Comparison of ENCODE assay signal across 16 cellular contexts in the genomic region with DNA sequence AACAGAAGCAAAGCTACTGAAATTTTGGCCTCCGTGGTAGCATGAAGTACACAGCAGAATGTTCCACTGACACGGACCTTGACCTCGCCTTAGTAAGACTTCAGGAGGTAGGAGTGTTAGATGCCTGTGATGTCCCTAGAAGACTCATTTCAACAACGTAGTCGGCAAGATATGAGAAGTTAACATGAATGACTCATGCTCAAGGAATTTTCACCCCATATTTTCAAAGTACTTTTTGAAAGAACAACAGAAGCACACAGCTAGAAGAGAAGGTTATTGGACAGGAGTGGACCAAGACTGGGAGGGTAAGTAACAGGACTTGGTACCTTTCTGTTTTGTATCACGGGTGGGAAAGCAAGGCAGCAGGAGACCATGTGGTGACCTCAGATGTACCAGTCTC.
DNase-seq lines count a peak whose midpoint lies in the region; ATAC-seq, FAIRE-seq and TF ChIP-seq lines count a peak whose summit lies in the region.
"Had no signal": no experiment of that assay in that cellular context is flagged by ENCODE, and none has a peak within 500 bp of the region (broad histone marks: within the 10 kb centered on the region; RNA-seq: fewer than 3 reads in every experiment).

No MANE protein-coding gene starts in this region.

- H3K27ac ChIP-seq in keratinocyte (ENCODE audit: control insufficient read depth, insufficient read depth, low read length) (no peak overlapping the region), OCI-LY7 (ENCODE audit: low read depth, low read length, poor library complexity, severe bottlenecking) (no peak overlapping the region)
- H3K27ac ChIP-seq: KMS-11, parathyroid adenoma had no signal

- no peak overlapping the region for H2AFZ ChIP-seq in keratinocyte (ENCODE audit: control insufficient read depth, low read length)
- H2AFZ ChIP-seq in OCI-LY7 (ENCODE audit: low read length): no peak overlapping the region
- H2AFZ ChIP-seq: parathyroid adenoma had no signal

- H3K4me2 ChIP-seq in keratinocyte (ENCODE audit: control insufficient read depth, extremely low read depth, insufficient read depth, low read depth, low read length) (peak overlapping the region; percentile 22), OCI-LY7 (ENCODE audit: low read length) (no peak overlapping the region)
- H3K4me2 ChIP-seq: KMS-11 had no signal

- no peaks in the 10 kb centered on the region for H3K79me2 ChIP-seq in keratinocyte (ENCODE audit: control insufficient read depth, insufficient read depth, low read length)
- no peaks in the 10 kb centered on the region for H3K79me2 ChIP-seq in OCI-LY7 (ENCODE audit: insufficient read depth, low read depth, low read length)
- H3K79me2 ChIP-seq: parathyroid adenoma had no signal

- POLR2A ChIA-PET in OCI-LY7 (lab: Charles Lee): interaction anchor here (0.8 kb wide), 1 partner anchor 23 kb away, joined by 4 read pairs; no protein-coding TSS in a partner anchor

- H3K9me1 ChIP-seq in keratinocyte (ENCODE audit: control insufficient read depth, extremely low read depth, insufficient read depth, low read length): no peaks in the 10 kb centered on the region

- no peak overlapping the region for H3K9ac ChIP-seq in keratinocyte (ENCODE audit: control insufficient read depth, extremely low read depth, insufficient read depth, low read length)
- H3K9ac ChIP-seq: KMS-11, parathyroid adenoma had no signal

- H3K36me3 ChIP-seq in keratinocyte (ENCODE audit: control insufficient read depth in 2 of 2, extremely low read depth in 1 of 2, insufficient read depth in 2 of 2, low read length in 2 of 2) (peaks cover 0 to 2% of the 10 kb centered on the region in 2 experiments), OCI-LY7 (ENCODE audit: insufficient read depth, low read length) (peaks cover 7% of the 10 kb centered on the region; the same call in 1 of the 2 replicates)

- dilution Hi-C loops in keratinocyte (cut with MboI; ENCODE audit: extremely low pct_ligation_motif_present, low sequenced_read_pairs): no loop called here

- FAIRE-seq in keratinocyte (lab: Jason Lieb, UNC): peak; percentile 73

- H3K9me3 ChIP-seq in keratinocyte (ENCODE audit: control insufficient read depth, low read depth, low read length) (no peaks in the 10 kb centered on the region), OCI-LY7 (ENCODE audit: low read length) (no peaks in the 10 kb centered on the region)

- H3K27me3 ChIP-seq in keratinocyte (ENCODE audit: control insufficient read depth, extremely low read depth, insufficient read depth, low read length): no peaks in the 10 kb centered on the region

- no TSS peak for BruUV-seq in OCI-LY7 (replicated peaks; lab: Mats Ljungman, UMichigan)

- DNase-seq in AG08396 (ENCODE audit: low spot score): peak; percentile 59
- peak; percentile 40 for DNase-seq in HuH-7.5 (ENCODE audit: low spot score)
- DNase-seq in astrocyte of the hippocampus (ENCODE audit: low read depth, low spot score): peak; percentile 72
- DNase-seq in keratinocyte (ENCODE audit: low read depth, low spot score): peak; percentile 40
- DNase-seq in OCI-LY7 (ENCODE audit: low spot score): no peak
- no peak for DNase-seq in NCI-H748 treated with DMSO at 0.1 percent for 48 hours (lab: John Stamatoyannopoulos, UW)
- DNase-seq: activated CD4-positive, alpha-beta T cell treated with anti-CD3 and anti-CD28 coated beads, Interleukin-2, amount 50 U/mL, for 48 hours; activated gamma-delta T cell; central memory CD4-positive, alpha-beta T cell; DMS79 treated with DMSO at 0.1 percent for 48 hours; midbrain; stimulated activated CD4-positive, alpha-beta T cell treated with anti-CD3 and anti-CD28 coated beads, Interleukin-1b, Interleukin-23, amount 100 ng/mL, for 48 hours had no signal

- ATAC-seq in GM19463 (IDR thresholded peaks at IDR 0.05; ENCODE audit: unreplicated experiment) (no peak), HG03571 (IDR thresholded peaks at IDR 0.05; ENCODE audit: unreplicated experiment) (no peak)

- intact Hi-C loops in OCI-LY7 (cut with micrococcal nuclease; ENCODE audit: unreplicated experiment): no loop called here

- H3K4me3 ChIP-seq in keratinocyte (ENCODE audit: control insufficient read depth in 2 of 3, extremely low read depth in 1 of 3, insufficient read depth in 2 of 3, low read depth in 1 of 3, low read length in 3 of 3) (no peak overlapping the region), OCI-LY7 (ENCODE audit: low read depth, low read length, poor library complexity, severe bottlenecking) (no peak overlapping the region)

- H3K4me1 ChIP-seq in keratinocyte (ENCODE audit: control insufficient read depth, extremely low read depth, insufficient read depth, low read length) (peaks cover 5% of the 10 kb centered on the region), OCI-LY7 (ENCODE audit: insufficient read depth, low read length, poor library complexity, severe bottlenecking) (no peaks in the 10 kb centered on the region)
- H3K4me1 ChIP-seq: parathyroid adenoma had no signal

- CTCF ChIA-PET in OCI-LY7 (lab: Charles Lee; ENCODE audit: unreplicated experiment): interaction anchor here (0.6 kb wide), 1 partner anchor 13 kb away, joined by 3 read pairs; no protein-coding TSS in a partner anchor

- H4K20me1 ChIP-seq in keratinocyte (ENCODE audit: control insufficient read depth, extremely low read depth, insufficient read depth, low read length) (no peaks in the 10 kb centered on the region), OCI-LY7 (ENCODE audit: insufficient read depth, low read length) (no peaks in the 10 kb centered on the region)

- H3K9me2 ChIP-seq in OCI-LY7 (ENCODE audit: insufficient read depth, low read length): no peaks in the 10 kb centered on the region

- no peak for TF ChIP-seq CTCF in keratinocyte (optimal IDR thresholded peaks at IDR 0.05 in 1 of 3, IDR thresholded peaks at IDR 0.05 in 1 of 3, conservative IDR thresholded peaks at IDR 0.05 in 1 of 3; ENCODE audit: extremely low read depth in 1 of 3, insufficient read depth in 2 of 3, low read length in 3 of 3)
- no peak for TF ChIP-seq CTCF in OCI-LY7 (conservative IDR thresholded peaks at IDR 0.05; ENCODE audit: low read length)

Comparison
In these comparisons a context has a peak if more than half of its experiments do, and no peak if none do; other contexts are left out.
1. DNase-seq: peak in AG08396 (single experiment), HuH-7.5 (single experiment), astrocyte of the hippocampus (single experiment) and keratinocyte (single experiment); none in OCI-LY7 (single experiment) and NCI-H748 treated with DMSO at 0.1 percent for 48 hours (single experiment).